ENCODE assay signal across 8 cellular contexts in the genomic region with DNA sequence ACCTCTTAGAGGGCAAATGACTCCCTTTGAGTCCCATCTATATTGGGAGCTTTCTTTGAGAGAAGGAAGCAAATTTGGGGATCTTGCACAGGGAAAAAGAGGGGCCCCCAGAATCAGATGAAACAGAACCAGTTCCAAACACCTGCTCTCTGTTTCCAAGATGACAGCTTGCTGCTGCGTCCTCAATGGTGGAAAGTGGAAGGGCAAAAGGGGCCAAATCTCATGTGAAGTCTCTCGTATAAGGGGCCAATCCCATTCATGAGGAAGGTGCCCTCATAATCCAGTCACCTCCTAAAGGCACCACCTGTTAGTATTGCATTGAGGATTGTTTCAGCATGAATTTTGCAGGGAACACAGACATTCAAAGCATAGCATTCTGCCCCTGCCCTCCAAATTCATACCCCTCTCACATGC. TPM values are rescaled to one million over a fixed set of nuclear protein-coding genes. Genes with fewer than 3 reads are reported as not detected.
DNase-seq lines count a peak whose midpoint lies in the region; ATAC-seq, FAIRE-seq and TF ChIP-seq lines count a peak whose summit lies in the region.

No MANE protein-coding gene starts in this region.

- H3K79me2 ChIP-seq in KMS-11 (ENCODE audit: insufficient read depth, low read depth) = no peaks in the 10 kb centered on the region

- CTCF ChIA-PET in A549 (lab: Yijun Ruan, JAX) = interaction anchor here (0.7 to 13.7 kb wide), 13 partner anchors 14 to 160 kb away, joined by 3 to 244 read pairs (median 3); no protein-coding TSS in a partner anchor

- POLR2A ChIA-PET in A549 (lab: Yijun Ruan, JAX) = interaction anchor here (0.7 to 2.8 kb wide), 14 partner anchors 9 to 226 kb away, joined by 3 to 24 read pairs (median 4); a partner anchor contains a TSS

- H3K36me3 Mint-ChIP-seq in dendritic cell treated with granulocyte-macrophage colony-stimulating factor and Interleukin-4, amounts not matched to agents 40 ng/mL and 50 ng/mL, for 4 days (ENCODE audit: low read depth) = peaks cover 36% of the 10 kb centered on the region
- no peaks in the 10 kb centered on the region for H3K36me3 Mint-ChIP-seq in natural killer cell

- no peak for TF ChIP-seq EP300 in A549 (IDR thresholded peaks at IDR 0.05)

- ATAC-seq in A549 (no peak), natural killer cell (no peak), HG03039 (IDR thresholded peaks at IDR 0.05; ENCODE audit: unreplicated experiment) (no peak)

- no peak overlapping the region for H3K9ac ChIP-seq in KMS-11

- intact Hi-C loops in dendritic cell treated with granulocyte-macrophage colony-stimulating factor and Interleukin-4, amounts not matched to agents 40 ng/mL and 50 ng/mL, for 4 days (cut with micrococcal nuclease) = no loop called here
- intact Hi-C loops in natural killer cell (cut with micrococcal nuclease) = loop anchor here (1.0 kb wide), 1 partner anchor 51 kb away; no protein-coding TSS in a partner anchor

- H4K20me1 ChIP-seq in KMS-11 (ENCODE audit: insufficient read depth) = no peaks in the 10 kb centered on the region

- no peaks in the 10 kb centered on the region for H3K36me3 ChIP-seq in KMS-11 (ENCODE audit: insufficient read depth)

- H3K4me2 ChIP-seq in A549 (peak overlapping the region; percentile 92), KMS-11 (peak overlapping the region; percentile 4; the same call in 1 of the 2 replicates)

- no peaks in the 10 kb centered on the region for H3K27me3 ChIP-seq in KMS-11 (ENCODE audit: insufficient read depth, low read depth)

- FAIRE-seq in A549 (lab: Jason Lieb, UNC) = no peak

- no peaks in the 10 kb centered on the region for H3K9me3 ChIP-seq in A549

- H2AFZ ChIP-seq in KMS-11 (ENCODE audit: low read depth) = peak overlapping the region; percentile 7; the same call in 1 of the 2 replicates

- TF ChIP-seq CTCF in A549 (IDR thresholded peaks at IDR 0.05) (no peak), KMS-11 (conservative IDR thresholded peaks at IDR 0.05; ENCODE audit: low read depth, low read length) (no peak), natural killer cell (IDR thresholded peaks at IDR 0.05) (no peak)

- peaks cover 76% of the 10 kb centered on the region for H3K4me1 Mint-ChIP-seq in dendritic cell treated with granulocyte-macrophage colony-stimulating factor and Interleukin-4, amounts not matched to agents 40 ng/mL and 50 ng/mL, for 4 days (ENCODE audit: low read depth)
- H3K4me1 Mint-ChIP-seq in natural killer cell = peaks cover 58 to 59% of the 10 kb centered on the region in 2 donors

- peak overlapping the region; percentile 71 for H3K4me3 ChIP-seq in A549
- no peak overlapping the region for H3K4me3 ChIP-seq in KMS-11 (IDR thresholded peaks at IDR 0.05; ENCODE audit: insufficient read depth, low read depth, low read length)

- no peaks in the 10 kb centered on the region for H3K27me3 Mint-ChIP-seq in dendritic cell treated with granulocyte-macrophage colony-stimulating factor and Interleukin-4, amounts not matched to agents 40 ng/mL and 50 ng/mL, for 4 days
- H3K27me3 Mint-ChIP-seq in natural killer cell (ENCODE audit: low read depth in 2 of 2) = no peaks in the 10 kb centered on the region

- 75% methylated on average over 2 of the region's 2 CpGs for WGBS in A549 (ENCODE audit: missing lambda C conversion rate)

- H3K4me1 ChIP-seq in A549 = peaks cover 44% of the 10 kb centered on the region
- peaks cover 15% of the 10 kb centered on the region for H3K4me1 ChIP-seq in KMS-11 (ENCODE audit: low read depth, poor library complexity, severe bottlenecking)

- H3K27ac ChIP-seq in A549 = peak overlapping the region; percentile 94 to 99
- no peak overlapping the region for H3K27ac ChIP-seq in KMS-11

- peak overlapping the region; percentile 94 for H3K27ac Mint-ChIP-seq in dendritic cell treated with granulocyte-macrophage colony-stimulating factor and Interleukin-4, amounts not matched to agents 40 ng/mL and 50 ng/mL, for 4 days
- peak overlapping the region; percentile 90 to 94 for H3K27ac Mint-ChIP-seq in natural killer cell

- no peak for DNase-seq in A549 (ENCODE audit: low read depth in 1 of 2, low spot score in 1 of 2)
- no peak for DNase-seq in natural killer cell
- no peak for DNase-seq in COLO668 (lab: John Stamatoyannopoulos, UW; ENCODE audit: unreplicated experiment)
- no peak for DNase-seq in central memory CD4-positive, alpha-beta T cell
- DNase-seq in NCI-H524 (lab: John Stamatoyannopoulos, UW) = no peak

- TF ChIP-seq POLR2A in A549 (IDR thresholded peaks at IDR 0.05; ENCODE audit: low read length) = no peak

- no peak for TF ChIP-seq RAD21 in A549 (conservative IDR thresholded peaks at IDR 0.05 in 1 of 2, IDR thresholded peaks at IDR 0.05 in 1 of 2)

- H3K4me3 Mint-ChIP-seq in dendritic cell treated with granulocyte-macrophage colony-stimulating factor and Interleukin-4, amounts not matched to agents 40 ng/mL and 50 ng/mL, for 4 days = peak overlapping the region; percentile 95
- H3K4me3 Mint-ChIP-seq in natural killer cell = peak overlapping the region; percentile 81

- no peaks in the 10 kb centered on the region for H3K9me3 Mint-ChIP-seq in dendritic cell treated with granulocyte-macrophage colony-stimulating factor and Interleukin-4, amounts not matched to agents 40 ng/mL and 50 ng/mL, for 4 days
- H3K9me3 Mint-ChIP-seq in natural killer cell = no peaks in the 10 kb centered on the region

TF ChIP-seq in A549, 52 proteins besides CTCF, POLR2A, EP300 and RAD21:
- TF ChIP-seq, protein P1, sequence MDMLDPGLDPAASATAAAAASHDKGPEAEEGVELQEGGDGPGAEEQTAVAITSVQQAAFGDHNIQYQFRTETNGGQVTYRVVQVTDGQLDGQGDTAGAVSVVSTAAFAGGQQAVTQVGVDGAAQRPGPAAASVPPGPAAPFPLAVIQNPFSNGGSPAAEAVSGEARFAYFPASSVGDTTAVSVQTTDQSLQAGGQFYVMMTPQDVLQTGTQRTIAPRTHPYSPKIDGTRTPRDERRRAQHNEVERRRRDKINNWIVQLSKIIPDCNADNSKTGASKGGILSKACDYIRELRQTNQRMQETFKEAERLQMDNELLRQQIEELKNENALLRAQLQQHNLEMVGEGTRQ (IDR thresholded peaks at IDR 0.05) = no peak
- TF ChIP-seq BHLHE40 (IDR thresholded peaks at IDR 0.05; ENCODE audit: low read depth, low read length) = no peak
- no peak for TF ChIP-seq ZFP36 (IDR thresholded peaks at IDR 0.05; ENCODE audit: borderline replicate concordance, partially characterized antibody)
- no peak for TF ChIP-seq HOXA7 (CRISPR knock-in tag; IDR thresholded peaks at IDR 0.05)
- TF ChIP-seq POLR2AphosphoS2 (conservative IDR thresholded peaks at IDR 0.05; ENCODE audit: low read length) = no peak
- no peak for TF ChIP-seq CHD2 (IDR thresholded peaks at IDR 0.05; ENCODE audit: low read length, partially characterized antibody)
- TF ChIP-seq, protein P2, sequence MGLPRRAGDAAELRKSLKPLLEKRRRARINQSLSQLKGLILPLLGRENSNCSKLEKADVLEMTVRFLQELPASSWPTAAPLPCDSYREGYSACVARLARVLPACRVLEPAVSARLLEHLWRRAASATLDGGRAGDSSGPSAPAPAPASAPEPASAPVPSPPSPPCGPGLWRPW (IDR thresholded peaks at IDR 0.05) = no peak
- TF ChIP-seq TFCP2L1 (CRISPR knock-in tag; IDR thresholded peaks at IDR 0.05) = no peak
- no peak for TF ChIP-seq HOXB5 (CRISPR knock-in tag; IDR thresholded peaks at IDR 0.05)

RNA-seq across cellular contexts. Expression of a gene that starts 0.5 kb away (rescaled TPM):
- polyA plus RNA-seq in A549 (2011; rRNA removed) = 98.6 and 135 TPM in 2 replicates
- 19.2 and 22.3 TPM in 2 replicates for polyA plus RNA-seq in A549 (2012; cell fraction: cytosol; rRNA removed)
- polyA plus RNA-seq in A549 (2012; cell fraction: nucleus; rRNA removed) = 9.1 and 11.2 TPM in 2 replicates
- polyA plus RNA-seq in A549 (2017; fragmentation: RNase III; extraction: RNeasy Plus Mini Kit Qiagen cat#74134 plus additional on column Dnase treatment) = 52.6 to 63.2 TPM (median 52.7 TPM) in 3 replicates
- 39.0 and 42.9 TPM in 2 replicates for polyA minus RNA-seq in A549 (2011; rRNA and poly(A)+ RNA removed)
- total RNA-seq in natural killer cell = 10 to 100 TPM; 74.8 to 80.2 (median 78.1) TPM
